Comparison of ENCODE assay signal across 16 cellular contexts in genomic region chr13:35388979-35389378, GRCh38.
A peak's percentile ranks its signal among the peaks of the same experiment; 100 is the strongest.
DNase-seq lines count a peak whose midpoint lies in the region; ATAC-seq, FAIRE-seq and TF ChIP-seq lines count a peak whose summit lies in the region.
"Had no signal": no experiment of that assay in that cellular context is flagged by ENCODE, and none has a peak within 500 bp of the region (broad histone marks: within the 10 kb centered on the region; RNA-seq: fewer than 3 reads in every experiment).

No MANE protein-coding gene starts in this region.

- no peaks in the 10 kb centered on the region for H3K27me3 ChIP-seq in astrocyte (ENCODE audit: insufficient read depth, low read length)
- no peaks in the 10 kb centered on the region for H3K27me3 ChIP-seq in tibial artery
- H3K27me3 ChIP-seq in dorsolateral prefrontal cortex, result no peaks in the 10 kb centered on the region
- H3K27me3 ChIP-seq: cardiac muscle cell, esophagus muscularis mucosa had no signal

- H3K79me2 ChIP-seq in astrocyte (ENCODE audit: insufficient read depth, low read length), result no peaks in the 10 kb centered on the region

- FAIRE-seq in astrocyte (lab: Jason Lieb, UNC) (no peak), islet of Langerhans (lab: Jason Lieb, UNC) (peak; percentile 61)
- FAIRE-seq: GM12878 had no signal

- H3K27ac ChIP-seq in astrocyte (ENCODE audit: low read depth, low read length) (no peak overlapping the region), tibial artery (peak overlapping the region; percentile 42 to 55), dorsolateral prefrontal cortex (no peak overlapping the region)
- H3K27ac ChIP-seq: cardiac muscle cell, esophagus muscularis mucosa, WERI-Rb-1 had no signal

- no peak overlapping the region for H3K9ac ChIP-seq in astrocyte (ENCODE audit: low read length)

- no peak overlapping the region for H3K27ac Mint-ChIP-seq in astrocyte (ENCODE audit: unreplicated experiment)

- H3K9me3 Mint-ChIP-seq in astrocyte (ENCODE audit: unreplicated experiment), result no peaks in the 10 kb centered on the region

- H3K27me3 Mint-ChIP-seq in astrocyte (ENCODE audit: low read depth, unreplicated experiment), result no peaks in the 10 kb centered on the region

- no peaks in the 10 kb centered on the region for H3K4me1 ChIP-seq in astrocyte (ENCODE audit: insufficient read depth, low read length)
- peaks cover 0 to 30% (median 2%) of the 10 kb centered on the region in 4 donors for H3K4me1 ChIP-seq in tibial artery

- H3K4me3 Mint-ChIP-seq in astrocyte (ENCODE audit: unreplicated experiment), result no peak overlapping the region

- H3K4me1 Mint-ChIP-seq in astrocyte (ENCODE audit: low read depth, unreplicated experiment), result peaks cover 5% of the 10 kb centered on the region

- DNase-seq in Right ventricle myocardium superior (no peak), cardiac septum (ENCODE audit: low spot score) (no peak), astrocyte (ENCODE audit: low read depth) (peak; percentile 21), tibial artery (no peak), dorsolateral prefrontal cortex (no peak), NCI-H82 treated with DMSO at 0.1 percent for 48 hours (lab: John Stamatoyannopoulos, UW; ENCODE audit: unreplicated experiment) (no peak)
- DNase-seq: activated T-cell treated with anti-CD3 and anti-CD28 coated beads, Interleukin-2, amount 50 U/mL, for 48 hours; HCEC 1CT; NCI-H446 treated with DMSO at 0.1 percent for 48 hours; occipital lobe; WERI-Rb-1 had no signal

- no peaks in the 10 kb centered on the region for H3K36me3 Mint-ChIP-seq in astrocyte (ENCODE audit: low read depth, unreplicated experiment)

- peak; percentile 25 for ATAC-seq in Right ventricle myocardium superior (ENCODE audit: poor library complexity)
- no peak for ATAC-seq in HG02759 (IDR thresholded peaks at IDR 0.05; ENCODE audit: unreplicated experiment)
- ATAC-seq: GM12878 had no signal

- H3K9me3 ChIP-seq in astrocyte (ENCODE audit: insufficient read depth, low read depth, low read length) (no peaks in the 10 kb centered on the region), tibial artery (no peaks in the 10 kb centered on the region)
- H3K9me3 ChIP-seq: esophagus muscularis mucosa had no signal

- H3K4me3 ChIP-seq in astrocyte (ENCODE audit: insufficient read depth, low read depth, low read length) (no peak overlapping the region), tibial artery (peak overlapping the region; percentile 15 to 21), dorsolateral prefrontal cortex (peak overlapping the region in 1 of 59 donors; percentile 9)
- H3K4me3 ChIP-seq: cardiac muscle cell, GM12878 had no signal

- H3K36me3 ChIP-seq in astrocyte (ENCODE audit: insufficient read depth, low read length) (no peaks in the 10 kb centered on the region), tibial artery (no peaks in the 10 kb centered on the region)
- H3K36me3 ChIP-seq: cardiac muscle cell, esophagus muscularis mucosa, WERI-Rb-1 had no signal

- intact Hi-C loops in Right ventricle myocardium superior (cut with DNase I) (no loop called here), cardiac septum (cut with DNase I) (no loop called here), tibial artery (cut with DNase I; ENCODE audit: low total_unique reads) (no loop called here), dorsolateral prefrontal cortex (cut with DNase I) (no loop called here)

- no peak for TF ChIP-seq CTCF in astrocyte (IDR thresholded peaks at IDR 0.05; ENCODE audit: insufficient read depth, low read depth, low read length)
- TF ChIP-seq CTCF in tibial artery (IDR thresholded peaks at IDR 0.05), result no peak
- no peak for TF ChIP-seq CTCF in dorsolateral prefrontal cortex (IDR thresholded peaks at IDR 0.05 in 54 of 56, conservative IDR thresholded peaks at IDR 0.05 in 2 of 56; ENCODE audit: low read depth in 1 of 56, partially characterized antibody in 56 of 56)

- H3K4me2 ChIP-seq in astrocyte (ENCODE audit: low read length), result peak overlapping the region; percentile 66

- H4K20me1 ChIP-seq in astrocyte (ENCODE audit: insufficient read depth, low read length), result no peaks in the 10 kb centered on the region

- H2AFZ ChIP-seq in astrocyte (ENCODE audit: low read depth, low read length), result no peak overlapping the region

Comparison
In these comparisons a context has a peak if more than half of its experiments do, and no peak if none do; other contexts are left out.
1. H3K27ac ChIP-seq: peak in tibial artery (2 of 2); none in astrocyte (single experiment) and dorsolateral prefrontal cortex (0 of 59).